In genomic region chr5:34709861-34710673, GRCh38 we compare ENCODE assay signal across 11 cellular contexts. TPM values are rescaled to one million over a fixed set of nuclear protein-coding genes. Genes with fewer than 3 reads are reported as not detected.
DNase-seq lines count a peak whose midpoint lies in the region; ATAC-seq, FAIRE-seq and TF ChIP-seq lines count a peak whose summit lies in the region.
"Had no signal": no experiment of that assay in that cellular context is flagged by ENCODE, and none has a peak within 500 bp of the region (broad histone marks: within the 10 kb centered on the region; RNA-seq: fewer than 3 reads in every experiment).

No MANE protein-coding gene starts in this region.

- intact Hi-C loops in pancreas (cut with DNase I): no loop called here

- peaks cover 42% of the 10 kb centered on the region for H3K4me1 ChIP-seq in SJSA1 (replicated peaks)
- no peaks in the 10 kb centered on the region for H3K4me1 ChIP-seq in pancreas

- H3K4me3 ChIP-seq in AG10803 (ENCODE audit: low read length): no peak overlapping the region
- no peak overlapping the region for H3K4me3 ChIP-seq in SJSA1
- H3K4me3 ChIP-seq in fibroblast of mammary gland (ENCODE audit: control insufficient read depth, low read depth, low read length): no peak overlapping the region
- H3K4me3 ChIP-seq in pancreas: no peak overlapping the region
- no peak overlapping the region for H3K4me3 ChIP-seq in coronary artery
- H3K4me3 ChIP-seq: BLaER1 treated with 17β-estradiol and CSF1 and Interleukin-3, amounts not matched to agents 10 nM and 100 nM; heart left ventricle had no signal

- H3K27ac ChIP-seq in SJSA1: peak overlapping the region; percentile 84
- H3K27ac ChIP-seq in pancreas: peak overlapping the region in 1 of 4 donors; percentile 11
- peak overlapping the region in 1 of 2 donors; percentile 69 for H3K27ac ChIP-seq in coronary artery
- H3K27ac ChIP-seq: BLaER1 treated with 17β-estradiol and CSF1 and Interleukin-3, amounts not matched to agents 10 nM and 100 nM had no signal

- DNase-seq in AG10803 (ENCODE audit: low read depth): peak; percentile 84
- DNase-seq in SJSA1 (ENCODE audit: low read depth in 1 of 2, low spot score in 2 of 2): peak; percentile 40 to 62
- peak; percentile 84 for DNase-seq in fibroblast of mammary gland (ENCODE audit: low read depth)
- DNase-seq in pancreas: no peak
- no peak for DNase-seq in NCI-H524 (lab: John Stamatoyannopoulos, UW)
- DNase-seq in stimulated activated naive CD4-positive, alpha-beta T cell treated with Interleukin-2 at 50 U/mL for 16 hours (lab: John Stamatoyannopoulos, UW): no peak
- no peak for DNase-seq in coronary artery (ENCODE audit: low spot score)
- DNase-seq: heart left ventricle; naive thymus-derived CD4-positive, alpha-beta T cell had no signal

- 73 to 78% methylated on average over 6 of the region's 6 CpGs for WGBS in pancreas, 2 donors

- H3K27me3 ChIP-seq in SJSA1 (replicated peaks): no peaks in the 10 kb centered on the region
- no peaks in the 10 kb centered on the region for H3K27me3 ChIP-seq in pancreas
- H3K27me3 ChIP-seq: BLaER1 treated with 17β-estradiol and CSF1 and Interleukin-3, amounts not matched to agents 10 nM and 100 nM; heart left ventricle had no signal

- H3K36me3 ChIP-seq in SJSA1 (no peaks in the 10 kb centered on the region), pancreas (no peaks in the 10 kb centered on the region)
- H3K36me3 ChIP-seq: heart left ventricle had no signal

- H3K9me3 ChIP-seq in SJSA1 (replicated peaks): no peaks in the 10 kb centered on the region
- H3K9me3 ChIP-seq in pancreas: no peaks in the 10 kb centered on the region
- H3K9me3 ChIP-seq: BLaER1 treated with 17β-estradiol and CSF1 and Interleukin-3, amounts not matched to agents 10 nM and 100 nM; heart left ventricle had no signal

- FAIRE-seq in pancreas (lab: Jason Lieb, UNC): no peak

- TF ChIP-seq CTCF in AG10803 (conservative IDR thresholded peaks at IDR 0.05; ENCODE audit: low read length): no peak
- TF ChIP-seq CTCF in fibroblast of mammary gland (conservative IDR thresholded peaks at IDR 0.05; ENCODE audit: control insufficient read depth, insufficient read depth, low read depth, low read length): no peak
- no peak for TF ChIP-seq CTCF in pancreas (IDR thresholded peaks at IDR 0.05)
- TF ChIP-seq CTCF in coronary artery (IDR thresholded peaks at IDR 0.05): no peak

- ATAC-seq in pancreas (peak in 3 of 4 donors; percentile 13 to 60 (median 59)), GM21576 (IDR thresholded peaks at IDR 0.05; ENCODE audit: unreplicated experiment) (no peak)
- ATAC-seq: naive thymus-derived CD4-positive, alpha-beta T cell had no signal

RNA-seq across cellular contexts. Expression of gene RAI14, which starts 53.9 kb away (rescaled TPM):
- 21.5 and 30.6 TPM in 2 replicates for total RNA-seq in SJSA1 (2014; rRNA removed; shearing (Covaris generic))
- 10 to 100 TPM; 11.4 to 25.1 (median 18.6) TPM for total RNA-seq in pancreas
- polyA plus RNA-seq in pancreas: 1 to 10 TPM; 5.4 to 6.7 TPM
- polyA plus RNA-seq: naive thymus-derived CD4-positive, alpha-beta T cell had no signal

Comparison
In these comparisons a context has a peak if more than half of its experiments do, and no peak if none do; other contexts are left out.
1. DNase-seq: peak in AG10803 (single experiment), SJSA1 (2 of 2) and fibroblast of mammary gland (single experiment); none in pancreas (0 of 6), NCI-H524 (0 of 2), stimulated activated naive CD4-positive, alpha-beta T cell treated with Interleukin-2 at 50 U/mL for 16 hours (single experiment) and coronary artery (single experiment).